Comparison of ENCODE assay signal across 1 cellular context in genomic region chr14:65331652-65332051, GRCh38.
TF ChIP-seq lines count a peak whose summit lies in the region.

No MANE protein-coding gene starts in this region.

TF ChIP-seq in IMR-90, 13 proteins besides CTCF, POLR2A, EP300 and RAD21:
- TF ChIP-seq MAFK (IDR thresholded peaks at IDR 0.05; ENCODE audit: low read depth, low read length) (no peak), MXI1 (IDR thresholded peaks at IDR 0.05; ENCODE audit: borderline replicate concordance, low read depth, low read length) (no peak), NFE2L2 (IDR thresholded peaks at IDR 0.05; ENCODE audit: low read depth, low read length) (no peak), USF2 (IDR thresholded peaks at IDR 0.05; ENCODE audit: low read depth, low read length) (no peak), FOS (IDR thresholded peaks at IDR 0.05; ENCODE audit: low read depth, low read length) (no peak), CEBPB (IDR thresholded peaks at IDR 0.05; ENCODE audit: low read depth, low read length) (no peak), SMC3 (IDR thresholded peaks at IDR 0.05; ENCODE audit: low read depth, low read length) (no peak), RFX5 (IDR thresholded peaks at IDR 0.05; ENCODE audit: low read depth, low read length) (no peak), ELK1 (IDR thresholded peaks at IDR 0.05; ENCODE audit: borderline replicate concordance, low read depth, low read length) (no peak)
TF ChIP-seq in IMR-90: peak in this region for 0.
